Comparison of ENCODE assay signal across 8 cellular contexts in genomic region chr3:121660356-121661171, GRCh38. TPM values are rescaled to one million over a fixed set of nuclear protein-coding genes. Genes with fewer than 3 reads are reported as not detected.
DNase-seq lines count a peak whose midpoint lies in the region; ATAC-seq and TF ChIP-seq lines count a peak whose summit lies in the region.

HCLS1 (minus strand) TSS chr3:121660903; CDS start chr3:121658347, 2,556 bp downstream.

- H3K9me3 ChIP-seq in lower lobe of right lung, result no peaks in the 10 kb centered on the region

- peaks cover 21% of the 10 kb centered on the region for H3K4me1 ChIP-seq in lower lobe of right lung

- no peak within 1 kb of the TSS for H3K4me3 Mint-ChIP-seq in osteocyte (ENCODE audit: unreplicated experiment)

- H3K27me3 Mint-ChIP-seq in osteocyte (ENCODE audit: unreplicated experiment), result no peaks in the 10 kb centered on the region

- peak within 1 kb of the TSS; percentile 32 for H3K27ac ChIP-seq in angular gyrus (ENCODE audit: low read depth, low read length)
- H3K27ac ChIP-seq in lower lobe of right lung, result peak within 1 kb of the TSS; percentile 85

- TF ChIP-seq CTCF in lower lobe of right lung (IDR thresholded peaks at IDR 0.05) (no peak), osteocyte (IDR thresholded peaks at IDR 0.05) (no peak)

- DNase-seq in T-helper 2 cell, result peak; percentile 25 to 93 (median 56)
- DNase-seq in lower lobe of right lung, result peak; percentile 74
- DNase-seq in stimulated activated CD8-positive, alpha-beta memory T cell treated with anti-CD3 and anti-CD28 coated beads, Interleukin-7, amount 100 ng/mL, for 1 hour (ENCODE audit: low read depth in 2 of 2), result peak; percentile 46 to 50
- DNase-seq in COR-L47 (lab: John Stamatoyannopoulos, UW), result no peak
- no peak for DNase-seq in osteocyte (ENCODE audit: extremely low spot score, unreplicated experiment)

- H3K4me3 ChIP-seq in lower lobe of right lung, result peak within 1 kb of the TSS; percentile 50

- H3K9me3 Mint-ChIP-seq in osteocyte (ENCODE audit: unreplicated experiment), result no peaks in the 10 kb centered on the region

- no peaks in the 10 kb centered on the region for H3K4me1 Mint-ChIP-seq in osteocyte (ENCODE audit: unreplicated experiment)

- H3K27ac Mint-ChIP-seq in osteocyte (ENCODE audit: unreplicated experiment), result no peak within 1 kb of the TSS

- peaks cover 28% of the 10 kb centered on the region for H3K36me3 Mint-ChIP-seq in osteocyte (ENCODE audit: unreplicated experiment)

- peaks cover 45% of the 10 kb centered on the region for H3K36me3 ChIP-seq in lower lobe of right lung

- no peaks in the 10 kb centered on the region for H3K27me3 ChIP-seq in lower lobe of right lung (ENCODE audit: low read depth)

- peak; percentile 86 for ATAC-seq in GM19023 (IDR thresholded peaks at IDR 0.05; ENCODE audit: unreplicated experiment)
- peak; percentile 85 for ATAC-seq in HG03066 (IDR thresholded peaks at IDR 0.05; ENCODE audit: low read depth, unreplicated experiment)
- peak; percentile 83 to 85 for ATAC-seq in lower lobe of right lung

- intact Hi-C loops in lower lobe of right lung (cut with DNase I), result no loop called here

RNA-seq across cellular contexts. Expression of gene HCLS1, which starts in this region (rescaled TPM):
- total RNA-seq in lower lobe of right lung (93.6 TPM), osteocyte (0.57 TPM in 1 of 2 replicates, not detected in the other)

Comparison
In these comparisons a context has a peak if more than half of its experiments do, and no peak if none do; other contexts are left out.
1. RNA of gene HCLS1 (total RNA-seq): 93.6 TPM in lower lobe of right lung (single experiment); 0.57 TPM in osteocyte; every median in the first group is over 10 times any median in the second.
2. DNase-seq: peak in T-helper 2 cell (5 of 5), lower lobe of right lung (single experiment) and stimulated activated CD8-positive, alpha-beta memory T cell treated with anti-CD3 and anti-CD28 coated beads, Interleukin-7, amount 100 ng/mL, for 1 hour (2 of 2); none in COR-L47 (single experiment) and osteocyte (single experiment).
3. Peak in every context shown above with its lines, with median percentiles within 50 percentile points of each other: ATAC-seq.